ENCODE assay signal across 8 cellular contexts in genomic region chr2:949894-950626, GRCh38. TPM values are rescaled to one million over a fixed set of nuclear protein-coding genes. Genes with fewer than 3 reads are reported as not detected.
DNase-seq lines count a peak whose midpoint lies in the region; ATAC-seq and TF ChIP-seq lines count a peak whose summit lies in the region.

No MANE protein-coding gene starts in this region.

- WGBS in body of pancreas, 2 donors, result 0 to 1% methylated on average over 9 to 43 of the region's 61 CpGs
- no CpG with 5 or more reads among the region's 61 CpGs for WGBS in mesendoderm (ENCODE audit: extremely low coverage, insufficient coverage, low lambda C conversion rate)

- peak overlapping the region; percentile 65 for H3K4me2 ChIP-seq in mesendoderm (ENCODE audit: low read length)

- no peak for TF ChIP-seq POLR2A in body of pancreas (IDR thresholded peaks at IDR 0.05)

- H4K8ac ChIP-seq in mesendoderm (ENCODE audit: low read depth, low read length), result no peak overlapping the region

- intact Hi-C loops in body of pancreas (cut with DNase I), result loop anchor here (10.0 kb wide), 2 partner anchors 185 to 595 kb away; no protein-coding TSS in a partner anchor

- peak overlapping the region in 1 of 4 donors; percentile 59 for H3K27ac ChIP-seq in body of pancreas
- H3K27ac ChIP-seq in mesendoderm (ENCODE audit: low read depth, low read length), result no peak overlapping the region

- no peaks in the 10 kb centered on the region for H3K9me3 ChIP-seq in body of pancreas

- H3K56ac ChIP-seq in mesendoderm (ENCODE audit: low read length), result peak overlapping the region; percentile 70

- no peak overlapping the region for H3K23ac ChIP-seq in mesendoderm (ENCODE audit: low read length)

- H3K27me3 ChIP-seq in body of pancreas (peaks cover 0 to 4% of the 10 kb centered on the region in 2 donors), mesendoderm (ENCODE audit: insufficient read depth, low read length, poor library complexity) (peaks cover 4% of the 10 kb centered on the region)

- TF ChIP-seq CTCF in body of pancreas (IDR thresholded peaks at IDR 0.05), result no peak

- peak overlapping the region; percentile 64 for H3K9ac ChIP-seq in mesendoderm (ENCODE audit: low read length)

- H3K4me1 ChIP-seq in body of pancreas (peaks cover 23% of the 10 kb centered on the region), mesendoderm (ENCODE audit: control insufficient read depth, low read depth, low read length) (no peaks in the 10 kb centered on the region)

- peak; percentile 47 for ATAC-seq in body of pancreas
- no peak for ATAC-seq in GM19452 (IDR thresholded peaks at IDR 0.05; ENCODE audit: unreplicated experiment)

- H3K79me1 ChIP-seq in mesendoderm (ENCODE audit: low read length), result no peaks in the 10 kb centered on the region

- no peak overlapping the region for H2BK15ac ChIP-seq in mesendoderm (replicated peaks; ENCODE audit: low read depth)

- no peaks in the 10 kb centered on the region for H3K36me3 ChIP-seq in body of pancreas (replicated peaks in 1 of 2; ENCODE audit: insufficient read depth in 1 of 2, low read depth in 2 of 2)
- H3K36me3 ChIP-seq in mesendoderm (ENCODE audit: control insufficient read depth, insufficient read depth, low read length), result no peaks in the 10 kb centered on the region

- H3K4ac ChIP-seq in mesendoderm (ENCODE audit: low read depth, low read length), result no peak overlapping the region

- H3K18ac ChIP-seq in mesendoderm (ENCODE audit: low read length), result peak overlapping the region; percentile 94

- no peak overlapping the region for H2AK5ac ChIP-seq in mesendoderm (ENCODE audit: low read length)

- DNase-seq in stimulated activated CD4-positive, alpha-beta T cell treated with anti-CD3 and anti-CD28 coated beads, Interleukin-15, amount 100 ng/mL, for 24 hours, result peak; percentile 27
- DNase-seq in stimulated activated CD4-positive, alpha-beta T cell treated with anti-CD3 and anti-CD28 coated beads, Interleukin-4, amount 100 ng/mL, for 1 hour, result no peak
- peak in 3 of 4 donors; percentile 13 to 43 (median 30) for DNase-seq in body of pancreas
- DNase-seq in mesendoderm, result peak; percentile 44
- DNase-seq in RPMI8226, result no peak
- DNase-seq in islet precursor cell, result no peak
- no peak for DNase-seq in DMS53 (lab: John Stamatoyannopoulos, UW)

- no peak overlapping the region for H2BK5ac ChIP-seq in mesendoderm (ENCODE audit: low read length)

- H4K5ac ChIP-seq in mesendoderm (ENCODE audit: low read length), result no peak overlapping the region

- H3K4me3 ChIP-seq in body of pancreas (peak overlapping the region; percentile 49 to 90), mesendoderm (ENCODE audit: low read length) (peak overlapping the region; percentile 43)

- peaks cover 1% of the 10 kb centered on the region for H3K79me2 ChIP-seq in mesendoderm (ENCODE audit: control insufficient read depth, insufficient read depth, low read length)

- peak overlapping the region; percentile 36 for H2BK120ac ChIP-seq in mesendoderm (ENCODE audit: low read depth, low read length)

RNA-seq across cellular contexts. Expression of gene SNTG2, which starts 0.6 kb away (rescaled TPM):
- 10 to 100 TPM; 11.9 to 18.7 TPM for total RNA-seq in body of pancreas
- polyA plus RNA-seq in mesendoderm (2013, experiment 1 of 2), result 1.4 TPM
- polyA plus RNA-seq in mesendoderm (2013, experiment 2 of 2), result 1.7 TPM

Comparison
In these comparisons a context has a peak if more than half of its experiments do, and no peak if none do; other contexts are left out.
1. DNase-seq: peak in stimulated activated CD4-positive, alpha-beta T cell treated with anti-CD3 and anti-CD28 coated beads, Interleukin-15, amount 100 ng/mL, for 24 hours (single experiment), body of pancreas (3 of 4) and mesendoderm (single experiment); none in stimulated activated CD4-positive, alpha-beta T cell treated with anti-CD3 and anti-CD28 coated beads, Interleukin-4, amount 100 ng/mL, for 1 hour (single experiment), RPMI8226 (single experiment), islet precursor cell (single experiment) and DMS53 (single experiment).